ENCODE assay signal across 26 cellular contexts in genomic region chr7:101342892-101343291, GRCh38. TPM values are rescaled to one million over a fixed set of nuclear protein-coding genes. Genes with fewer than 3 reads are reported as not detected.
DNase-seq lines count a peak whose midpoint lies in the region; ATAC-seq, FAIRE-seq and TF ChIP-seq lines count a peak whose summit lies in the region.
"Had no signal": no experiment of that assay in that cellular context is flagged by ENCODE, and none has a peak within 500 bp of the region (broad histone marks: within the 10 kb centered on the region; RNA-seq: fewer than 3 reads in every experiment).

No MANE protein-coding gene starts in this region.

- H3K4me3 Mint-ChIP-seq in GM23338: no peak overlapping the region
- no peak overlapping the region for H3K4me3 Mint-ChIP-seq in activated T-helper 2 cell treated with anti-CD3 and anti-CD28 coated beads, Interferon-gamma antibody, Interleukin-2, Interleukin-4, amounts not matched to agents 10 μg/mL and 5 μg/mL and 100 μg/mL, durations not matched to agents 14 hours and 24 hours and 36 hours (ENCODE audit: low read depth)
- H3K4me3 Mint-ChIP-seq: CD14-positive monocyte; CD4-positive, alpha-beta memory T cell; CD4-positive, CD25-positive, alpha-beta regulatory T cell; CD8-positive, alpha-beta memory T cell had no signal

- H3K4me1 ChIP-seq in GM23338 (ENCODE audit: insufficient read depth): no peaks in the 10 kb centered on the region
- H3K4me1 ChIP-seq in Panc1 (ENCODE audit: control insufficient read depth, insufficient read depth, low read length): no peaks in the 10 kb centered on the region
- H3K4me1 ChIP-seq in HepG2 (ENCODE audit: insufficient read depth, low read length): no peaks in the 10 kb centered on the region
- H3K4me1 ChIP-seq in osteoblast (ENCODE audit: insufficient read depth, low read length): no peaks in the 10 kb centered on the region
- H3K4me1 ChIP-seq: BE2C had no signal

- DNase-seq in GM23338 (ENCODE audit: low spot score): no peak
- no peak for DNase-seq in Panc1 (ENCODE audit: low read depth, low spot score)
- DNase-seq in HepG2 (ENCODE audit: low spot score): no peak
- peak; percentile 44 for DNase-seq in osteoblast (ENCODE audit: insufficient read length, low spot score, missing footprints)
- DNase-seq in activated T-helper 2 cell treated with anti-CD3 and anti-CD28 coated beads, Interferon-gamma antibody, Interleukin-2, Interleukin-4, amounts not matched to agents 10 μg/mL and 5 μg/mL and 100 μg/mL, durations not matched to agents 14 hours and 24 hours and 36 hours (ENCODE audit: low spot score): no peak
- DNase-seq in stimulated activated CD4-positive, alpha-beta T cell treated with anti-CD3 and anti-CD28 coated beads, Interleukin-15, amount 100 ng/mL, for 24 hours: no peak
- DNase-seq: 8988T; ACHN; BE2C; C1 segment of cervical spinal cord; Calu3; CD4-positive, alpha-beta memory T cell; CD4-positive, CD25-positive, alpha-beta regulatory T cell; CD8-positive, alpha-beta memory T cell; COR-L47; DMS79 treated with DMSO at 0.1 percent for 48 hours; GDM1 had no signal

- TF ChIP-seq RAD21 in HepG2 (CRISPR knock-in tag; IDR thresholded peaks at IDR 0.05): no peak

- H3K36me3 Mint-ChIP-seq in GM23338 (ENCODE audit: low read depth): no peaks in the 10 kb centered on the region
- H3K36me3 Mint-ChIP-seq in activated T-helper 2 cell treated with anti-CD3 and anti-CD28 coated beads, Interferon-gamma antibody, Interleukin-2, Interleukin-4, amounts not matched to agents 10 μg/mL and 5 μg/mL and 100 μg/mL, durations not matched to agents 14 hours and 24 hours and 36 hours (ENCODE audit: low read depth): no peaks in the 10 kb centered on the region
- H3K36me3 Mint-ChIP-seq: CD14-positive monocyte; CD4-positive, alpha-beta memory T cell; CD4-positive, CD25-positive, alpha-beta regulatory T cell; CD8-positive, alpha-beta memory T cell had no signal

- H3K4me2 ChIP-seq in GM23338 (no peak overlapping the region), HepG2 (ENCODE audit: low read depth, low read length) (no peak overlapping the region), osteoblast (ENCODE audit: insufficient read depth, low read length) (no peak overlapping the region)
- H3K4me2 ChIP-seq: BLaER1 had no signal

- no peaks in the 10 kb centered on the region for H3K4me1 Mint-ChIP-seq in GM23338
- H3K4me1 Mint-ChIP-seq in activated T-helper 2 cell treated with anti-CD3 and anti-CD28 coated beads, Interferon-gamma antibody, Interleukin-2, Interleukin-4, amounts not matched to agents 10 μg/mL and 5 μg/mL and 100 μg/mL, durations not matched to agents 14 hours and 24 hours and 36 hours (ENCODE audit: low read depth): no peaks in the 10 kb centered on the region
- H3K4me1 Mint-ChIP-seq: CD14-positive monocyte; CD4-positive, alpha-beta memory T cell; CD4-positive, CD25-positive, alpha-beta regulatory T cell; CD8-positive, alpha-beta memory T cell had no signal

- no peaks in the 10 kb centered on the region for H3K79me2 ChIP-seq in GM23338 (replicated peaks; ENCODE audit: insufficient read depth)
- no peaks in the 10 kb centered on the region for H3K79me2 ChIP-seq in HepG2 (ENCODE audit: insufficient read depth, low read length)
- H3K79me2 ChIP-seq in osteoblast (ENCODE audit: insufficient read depth, low read length): no peaks in the 10 kb centered on the region

- H3K4me3 ChIP-seq in GM23338 (no peak overlapping the region), Panc1 (ENCODE audit: low read depth in 2 of 2, low read length in 2 of 2) (no peak overlapping the region), HepG2 (replicated peaks in 1 of 3; ENCODE audit: insufficient read depth in 1 of 3, low read depth in 2 of 3, low read length in 3 of 3) (no peak overlapping the region), osteoblast (ENCODE audit: insufficient read depth, low read length) (no peak overlapping the region)
- H3K4me3 ChIP-seq: BLaER1, GM12878 had no signal

- no peak for FAIRE-seq in HepG2 (lab: Jason Lieb, UNC)
- FAIRE-seq: A204.1, D721Med, GM12878, GM12892, GM19239 had no signal

- no peak for TF ChIP-seq CTCF in GM23338 (conservative IDR thresholded peaks at IDR 0.05; ENCODE audit: low read depth in 2 of 2)
- TF ChIP-seq CTCF in Panc1 (IDR thresholded peaks at IDR 0.05): no peak
- TF ChIP-seq CTCF in HepG2 (CRISPR knock-in tag; IDR thresholded peaks at IDR 0.05): no peak
- TF ChIP-seq CTCF in osteoblast (IDR thresholded peaks at IDR 0.05; ENCODE audit: extremely low read depth, low read depth, low read length): no peak

- no peak overlapping the region for H3K9ac ChIP-seq in HepG2 (ENCODE audit: insufficient read depth, low read depth, low read length)
- H3K9ac ChIP-seq: BLaER1 had no signal

- POLR2A ChIA-PET in Panc1 (lab: Charles Lee) (interaction anchor here (0.7 kb wide), 1 partner anchor 76 kb away, joined by 4 read pairs; no protein-coding TSS in a partner anchor), HepG2 (lab: Yijun Ruan, JAX) (no interaction called here)

- H4K20me1 ChIP-seq in GM23338 (replicated peaks; ENCODE audit: insufficient read depth): no peaks in the 10 kb centered on the region
- no peaks in the 10 kb centered on the region for H4K20me1 ChIP-seq in HepG2 (ENCODE audit: insufficient read depth, low read length)
- H4K20me1 ChIP-seq in osteoblast (ENCODE audit: insufficient read depth, low read length): no peaks in the 10 kb centered on the region
- H4K20me1 ChIP-seq: BLaER1 had no signal

- no peaks in the 10 kb centered on the region for H3K27me3 ChIP-seq in GM23338 (ENCODE audit: insufficient read depth)
- H3K27me3 ChIP-seq in Panc1 (ENCODE audit: control insufficient read depth, insufficient read depth, low read length): no peaks in the 10 kb centered on the region
- no peaks in the 10 kb centered on the region for H3K27me3 ChIP-seq in HepG2 (ENCODE audit: control insufficient read depth in 1 of 2, insufficient read depth in 2 of 2, low read length in 2 of 2)
- peaks cover 3% of the 10 kb centered on the region for H3K27me3 ChIP-seq in osteoblast (ENCODE audit: insufficient read depth, low read length)
- H3K27me3 ChIP-seq: BE2C, BLaER1 had no signal

- intact Hi-C loops in Panc1 (cut with micrococcal nuclease; ENCODE audit: unreplicated experiment) (no loop called here), HepG2 (cut with micrococcal nuclease; ENCODE audit: unreplicated experiment) (no loop called here)
- intact Hi-C loops in activated T-helper 2 cell treated with anti-CD3 and anti-CD28 coated beads, Interferon-gamma antibody, Interleukin-2, Interleukin-4, amounts not matched to agents 10 μg/mL and 5 μg/mL and 100 μg/mL, durations not matched to agents 14 hours and 24 hours and 36 hours (cut with micrococcal nuclease): no loop called here

- no peak overlapping the region for H3K27ac ChIP-seq in GM23338 (ENCODE audit: low read depth)
- H3K27ac ChIP-seq in Panc1 (ENCODE audit: low read length): no peak overlapping the region
- H3K27ac ChIP-seq in HepG2 (ENCODE audit: extremely low read length, insufficient read depth, low read length): no peak overlapping the region
- no peak overlapping the region for H3K27ac ChIP-seq in osteoblast (ENCODE audit: low read depth, low read length)
- H3K27ac ChIP-seq: BLaER1 had no signal

- peak; percentile 32; the same call in 2 of the 3 replicates for ATAC-seq in GM23338
- ATAC-seq in Panc1: peak; percentile 36; the same call in 1 of the 2 replicates
- peak; percentile 31; the same call in 1 of the 3 replicates for ATAC-seq in HepG2
- no peak for ATAC-seq in GM21723 (IDR thresholded peaks at IDR 0.05; ENCODE audit: unreplicated experiment)
- no peak for ATAC-seq in GM18505 (IDR thresholded peaks at IDR 0.05; ENCODE audit: unreplicated experiment)
- ATAC-seq: GM12878 had no signal

- H3K36me3 ChIP-seq in GM23338 (ENCODE audit: insufficient read depth) (no peaks in the 10 kb centered on the region), Panc1 (ENCODE audit: control insufficient read depth, insufficient read depth, low read length) (no peaks in the 10 kb centered on the region), HepG2 (replicated peaks in 1 of 2; ENCODE audit: control insufficient read depth in 1 of 2, insufficient read depth in 2 of 2, low read length in 2 of 2) (no peaks in the 10 kb centered on the region), osteoblast (ENCODE audit: insufficient read depth, low read length) (no peaks in the 10 kb centered on the region)
- H3K36me3 ChIP-seq: BE2C, BLaER1 had no signal

- no peaks in the 10 kb centered on the region; the same call in 1 of the 2 replicates for H3F3A ChIP-seq in GM23338 (replicated peaks; ENCODE audit: low read depth)

- H2AFZ ChIP-seq in GM23338: no peak overlapping the region
- no peak overlapping the region for H2AFZ ChIP-seq in HepG2 (ENCODE audit: low read length)
- no peak overlapping the region for H2AFZ ChIP-seq in osteoblast (ENCODE audit: low read length)

- H3K9me2 ChIP-seq in GM23338 (ENCODE audit: insufficient read depth): no peaks in the 10 kb centered on the region

- no peaks in the 10 kb centered on the region for H3K9me3 Mint-ChIP-seq in GM23338
- H3K9me3 Mint-ChIP-seq in activated T-helper 2 cell treated with anti-CD3 and anti-CD28 coated beads, Interferon-gamma antibody, Interleukin-2, Interleukin-4, amounts not matched to agents 10 μg/mL and 5 μg/mL and 100 μg/mL, durations not matched to agents 14 hours and 24 hours and 36 hours: no peaks in the 10 kb centered on the region
- H3K9me3 Mint-ChIP-seq: CD4-positive, alpha-beta memory T cell; CD4-positive, CD25-positive, alpha-beta regulatory T cell; CD8-positive, alpha-beta memory T cell had no signal

- WGBS in HepG2 (ENCODE audit: low lambda C conversion rate): 49% methylated on average over 7 of the region's 7 CpGs

- H3K9me3 ChIP-seq in Panc1 (ENCODE audit: control insufficient read depth, insufficient read depth, low read depth, low read length) (no peaks in the 10 kb centered on the region), HepG2 (ENCODE audit: low read length) (no peaks in the 10 kb centered on the region), osteoblast (ENCODE audit: low read depth, low read length) (no peaks in the 10 kb centered on the region)
- H3K9me3 ChIP-seq: BE2C, BLaER1 had no signal

- in situ Hi-C loops in Panc1 (cut with HindIII; ENCODE audit: low pct_unique_long_range_greater_than_20kb, low sequenced_read_pairs): no loop called here
- in situ Hi-C loops in HepG2 (cut with HindIII; ENCODE audit: extremely low pct_ligation_motif_present, low pct_unique_long_range_greater_than_20kb): no loop called here

- H3K27me3 Mint-ChIP-seq in GM23338 (ENCODE audit: insufficient read depth, low read depth, poor library complexity): peaks cover 9% of the 10 kb centered on the region
- no peaks in the 10 kb centered on the region for H3K27me3 Mint-ChIP-seq in activated T-helper 2 cell treated with anti-CD3 and anti-CD28 coated beads, Interferon-gamma antibody, Interleukin-2, Interleukin-4, amounts not matched to agents 10 μg/mL and 5 μg/mL and 100 μg/mL, durations not matched to agents 14 hours and 24 hours and 36 hours (ENCODE audit: low read depth)

- H3K27ac Mint-ChIP-seq in GM23338: no peak overlapping the region
- H3K27ac Mint-ChIP-seq in activated T-helper 2 cell treated with anti-CD3 and anti-CD28 coated beads, Interferon-gamma antibody, Interleukin-2, Interleukin-4, amounts not matched to agents 10 μg/mL and 5 μg/mL and 100 μg/mL, durations not matched to agents 14 hours and 24 hours and 36 hours: no peak overlapping the region
- H3K27ac Mint-ChIP-seq: CD14-positive monocyte; CD4-positive, alpha-beta memory T cell; CD4-positive, CD25-positive, alpha-beta regulatory T cell had no signal

- no TSS peak for BruUV-seq in Panc1 (replicated peaks; lab: Mats Ljungman, UMichigan)
- no TSS peak for BruUV-seq in HepG2 (replicated peaks; lab: Mats Ljungman, UMichigan)

- TF ChIP-seq POLR2A in HepG2 (IDR thresholded peaks at IDR 0.05; ENCODE audit: insufficient read depth in 1 of 2, low read depth in 2 of 2, low read length in 2 of 2): no peak
- no peak for TF ChIP-seq POLR2A in GM18505 (IDR thresholded peaks at IDR 0.05; ENCODE audit: borderline replicate concordance, extremely low read depth, insufficient read depth, insufficient read length)

- TF ChIP-seq EP300 in HepG2 (IDR thresholded peaks at IDR 0.05; ENCODE audit: low read depth in 2 of 2, low read length in 2 of 2) (no peak), HepG2 (CRISPR knock-in tag; IDR thresholded peaks at IDR 0.05; ENCODE audit: borderline replicate concordance) (no peak)

- CTCF ChIA-PET in Panc1 (lab: Charles Lee): no interaction called here
- CTCF ChIA-PET in HepG2 (lab: Yijun Ruan, JAX; ENCODE audit: low intra/inter-chr PET ratio, low total read pairs): no interaction called here

RNA-seq across cellular contexts. Expression of gene COL26A1, which starts 19.8 kb away (rescaled TPM):
- total RNA-seq in GM23338 (2014; rRNA removed; shearing (Covaris generic)): 51.7 and 55.0 TPM in 2 replicates
- 17.8 and 20.6 TPM in 2 replicates for polyA plus RNA-seq in GM23338 (2016; fragmentation: Nextera tagmentation; extraction: Ambion mirVana)
- total RNA-seq in Panc1 (2021; ENCODE audit: unreplicated experiment): 25.8 TPM
- polyA plus RNA-seq in Panc1 (2012; ENCODE audit: insufficient read length): 36.4 TPM
- total RNA-seq in HepG2 (2016; rRNA removed; fragmentation: Illumina TruSeq; extraction: Trizol): 3.9 and 9.2 TPM in 2 replicates
- 0.62 and 0.81 TPM in 2 replicates for total RNA-seq in HepG2 (2016; cell fraction: cytosol; rRNA removed; fragmentation: Illumina TruSeq; extraction: Trizol; ENCODE audit: low read depth)
- 3.5 and 9.3 TPM in 2 replicates for total RNA-seq in HepG2 (2016; cell fraction: insoluble cytoplasmic fraction; rRNA removed; fragmentation: Illumina TruSeq; extraction: Trizol)
- total RNA-seq in HepG2 (2016; cell fraction: membrane; rRNA removed; fragmentation: Illumina TruSeq; extraction: Trizol): 1.7 and 2.1 TPM in 2 replicates
- total RNA-seq in HepG2 (2016; cell fraction: nucleus; rRNA removed; fragmentation: Illumina TruSeq; extraction: Trizol): 8.2 and 9.3 TPM in 2 replicates
- polyA plus RNA-seq in HepG2 (2011; rRNA removed): 6.8 and 7.8 TPM in 2 replicates
- 5.6 and 9.2 TPM in 2 replicates for polyA plus RNA-seq in HepG2 (2011; cell fraction: cytosol; rRNA removed)
- polyA plus RNA-seq in HepG2 (2011; cell fraction: nucleus; rRNA removed): 13.0 and 14.5 TPM in 2 replicates
- 2.6 and 3.4 TPM in 2 replicates for polyA plus RNA-seq in HepG2 (2012)
- 0.67 and 0.85 TPM in 2 replicates for polyA plus RNA-seq in HepG2 (2016; cell fraction: cytosol; fragmentation: Illumina TruSeq; extraction: Trizol; ENCODE audit: low read depth)
- 3.9 and 4.7 TPM in 2 replicates for polyA plus RNA-seq in HepG2 (2016; cell fraction: insoluble cytoplasmic fraction; fragmentation: Illumina TruSeq; extraction: Trizol; ENCODE audit: low read depth)
- polyA plus RNA-seq in HepG2 (2016; cell fraction: membrane; fragmentation: Illumina TruSeq; extraction: Trizol; ENCODE audit: low read depth): 1.2 and 1.4 TPM in 2 replicates
- polyA plus RNA-seq in HepG2 (2016; cell fraction: nucleus; fragmentation: Illumina TruSeq; extraction: Trizol; ENCODE audit: insufficient read depth, low read depth): 21.1 and 25.2 TPM in 2 replicates
- 0.37 and 7.5 TPM in 2 replicates for polyA minus RNA-seq in HepG2 (2011; rRNA and poly(A)+ RNA removed; ENCODE audit: low replicate concordance)
- polyA minus RNA-seq in HepG2 (2011; cell fraction: cytosol; rRNA and poly(A)+ RNA removed): 2.8 and 4.2 TPM in 2 replicates
- 1.2 and 1.5 TPM in 2 replicates for polyA minus RNA-seq in HepG2 (2011; cell fraction: nucleus; rRNA and poly(A)+ RNA removed)
- not detected in 2 replicates for total RNA-seq in osteoblast
- total RNA-seq in activated T-helper 2 cell treated with anti-CD3 and anti-CD28 coated beads, Interferon-gamma antibody, Interleukin-2, Interleukin-4, amounts not matched to agents 10 μg/mL and 5 μg/mL and 100 μg/mL, durations not matched to agents 14 hours and 24 hours and 36 hours: 0.11 and 0.16 TPM in 2 replicates
- total RNA-seq: Calu3; CD4-positive, alpha-beta memory T cell; CD4-positive, CD25-positive, alpha-beta regulatory T cell; CD8-positive, alpha-beta memory T cell had no signal
- polyA plus RNA-seq: CD14-positive monocyte; CD4-positive, alpha-beta memory T cell; CD4-positive, CD25-positive, alpha-beta regulatory T cell; CD8-positive, alpha-beta memory T cell; GM12878 had no signal

RNA-seq across cellular contexts. Expression of gene IFT22, which starts 21.3 kb away (rescaled TPM):
- total RNA-seq in GM23338 (2014; rRNA removed; shearing (Covaris generic)): 13.8 and 22.5 TPM in 2 replicates
- polyA plus RNA-seq in GM23338 (2016; fragmentation: Nextera tagmentation; extraction: Ambion mirVana) (28.6 and 38.8 TPM in 2 replicates), HepG2 (2011; rRNA removed) (7.8 and 8.9 TPM in 2 replicates)
- total RNA-seq in Panc1 (2021; ENCODE audit: unreplicated experiment) (42.4 TPM), HepG2 (2016; rRNA removed; fragmentation: Illumina TruSeq; extraction: Trizol) (14.5 and 16.5 TPM in 2 replicates), osteoblast (32.7 and 35.8 TPM in 2 replicates)
- 40.1 TPM for polyA plus RNA-seq in Panc1 (2012; ENCODE audit: insufficient read length)
- total RNA-seq in HepG2 (2016; cell fraction: cytosol; rRNA removed; fragmentation: Illumina TruSeq; extraction: Trizol; ENCODE audit: low read depth): 23.5 and 27.8 TPM in 2 replicates
- total RNA-seq in HepG2 (2016; cell fraction: insoluble cytoplasmic fraction; rRNA removed; fragmentation: Illumina TruSeq; extraction: Trizol): 13.0 and 17.6 TPM in 2 replicates
- 24.7 and 29.0 TPM in 2 replicates for total RNA-seq in HepG2 (2016; cell fraction: membrane; rRNA removed; fragmentation: Illumina TruSeq; extraction: Trizol)
- total RNA-seq in HepG2 (2016; cell fraction: nucleus; rRNA removed; fragmentation: Illumina TruSeq; extraction: Trizol): 5.5 and 6.0 TPM in 2 replicates
- 7.0 and 7.1 TPM in 2 replicates for polyA plus RNA-seq in HepG2 (2011; cell fraction: cytosol; rRNA removed)
- 1.8 and 2.0 TPM in 2 replicates for polyA plus RNA-seq in HepG2 (2011; cell fraction: nucleus; rRNA removed)
- polyA plus RNA-seq in HepG2 (2012): 4.7 and 5.5 TPM in 2 replicates
- 46.8 and 53.1 TPM in 2 replicates for polyA plus RNA-seq in HepG2 (2016; cell fraction: cytosol; fragmentation: Illumina TruSeq; extraction: Trizol; ENCODE audit: low read depth)
- polyA plus RNA-seq in HepG2 (2016; cell fraction: insoluble cytoplasmic fraction; fragmentation: Illumina TruSeq; extraction: Trizol; ENCODE audit: low read depth): 22.9 and 25.9 TPM in 2 replicates
- polyA plus RNA-seq in HepG2 (2016; cell fraction: membrane; fragmentation: Illumina TruSeq; extraction: Trizol; ENCODE audit: low read depth): 35.2 and 39.0 TPM in 2 replicates
- 9.2 and 9.7 TPM in 2 replicates for polyA plus RNA-seq in HepG2 (2016; cell fraction: nucleus; fragmentation: Illumina TruSeq; extraction: Trizol; ENCODE audit: insufficient read depth, low read depth)
- 5.5 and 32.8 TPM in 2 replicates for polyA minus RNA-seq in HepG2 (2011; rRNA and poly(A)+ RNA removed; ENCODE audit: low replicate concordance)
- polyA minus RNA-seq in HepG2 (2011; cell fraction: cytosol; rRNA and poly(A)+ RNA removed): 4.2 and 5.5 TPM in 2 replicates
- polyA minus RNA-seq in HepG2 (2011; cell fraction: nucleus; rRNA and poly(A)+ RNA removed): 3.0 and 3.7 TPM in 2 replicates
- 4.5 and 5.3 TPM in 2 replicates for total RNA-seq in activated T-helper 2 cell treated with anti-CD3 and anti-CD28 coated beads, Interferon-gamma antibody, Interleukin-2, Interleukin-4, amounts not matched to agents 10 μg/mL and 5 μg/mL and 100 μg/mL, durations not matched to agents 14 hours and 24 hours and 36 hours

Comparison
In these comparisons a context has a peak if more than half of its experiments do, and no peak if none do; other contexts are left out.
1. ATAC-seq: peak in GM23338 (single experiment), Panc1 (single experiment) and HepG2 (single experiment); none in GM21723 (single experiment) and GM18505 (single experiment).